1 cellular context compared by ENCODE assay signal in the genomic region with DNA sequence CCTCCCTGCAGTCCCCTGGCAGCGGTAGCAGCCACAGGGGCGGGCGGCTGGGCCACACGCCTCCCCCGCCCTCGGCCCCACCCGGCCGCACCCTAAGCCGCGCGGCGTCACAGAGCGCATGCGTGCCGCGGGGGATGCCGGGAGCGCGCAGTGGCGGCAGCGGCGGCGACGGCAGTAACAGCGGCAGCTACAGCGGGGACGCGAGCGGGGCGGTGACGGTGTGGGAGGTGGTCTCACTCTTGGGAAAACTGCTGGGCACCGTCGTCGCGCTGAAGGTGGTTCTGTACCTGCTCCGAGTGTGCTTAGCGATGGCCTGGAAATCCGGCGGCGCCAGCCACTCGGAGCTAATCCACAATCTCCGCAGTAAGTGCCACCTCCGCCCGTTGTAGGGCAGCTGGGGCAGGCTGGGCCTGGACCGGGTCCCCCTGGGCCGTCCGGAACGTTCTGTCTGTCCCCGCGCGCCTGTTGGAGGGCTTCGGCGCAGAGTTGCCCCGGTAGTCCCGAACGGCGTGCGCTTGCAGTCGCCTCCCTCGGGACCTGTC.
TF ChIP-seq lines count a peak whose summit lies in the region.

Gene PCMT1 (plus strand): TSS at position 148 of the 542 bp plus-strand sequence. CDS start 161 bp downstream, at position 309.

TF ChIP-seq in HepG2, 621 proteins besides CTCF, POLR2A, EP300 and RAD21 (continued from another document and continues in another):
- TF ChIP-seq, protein P1, sequence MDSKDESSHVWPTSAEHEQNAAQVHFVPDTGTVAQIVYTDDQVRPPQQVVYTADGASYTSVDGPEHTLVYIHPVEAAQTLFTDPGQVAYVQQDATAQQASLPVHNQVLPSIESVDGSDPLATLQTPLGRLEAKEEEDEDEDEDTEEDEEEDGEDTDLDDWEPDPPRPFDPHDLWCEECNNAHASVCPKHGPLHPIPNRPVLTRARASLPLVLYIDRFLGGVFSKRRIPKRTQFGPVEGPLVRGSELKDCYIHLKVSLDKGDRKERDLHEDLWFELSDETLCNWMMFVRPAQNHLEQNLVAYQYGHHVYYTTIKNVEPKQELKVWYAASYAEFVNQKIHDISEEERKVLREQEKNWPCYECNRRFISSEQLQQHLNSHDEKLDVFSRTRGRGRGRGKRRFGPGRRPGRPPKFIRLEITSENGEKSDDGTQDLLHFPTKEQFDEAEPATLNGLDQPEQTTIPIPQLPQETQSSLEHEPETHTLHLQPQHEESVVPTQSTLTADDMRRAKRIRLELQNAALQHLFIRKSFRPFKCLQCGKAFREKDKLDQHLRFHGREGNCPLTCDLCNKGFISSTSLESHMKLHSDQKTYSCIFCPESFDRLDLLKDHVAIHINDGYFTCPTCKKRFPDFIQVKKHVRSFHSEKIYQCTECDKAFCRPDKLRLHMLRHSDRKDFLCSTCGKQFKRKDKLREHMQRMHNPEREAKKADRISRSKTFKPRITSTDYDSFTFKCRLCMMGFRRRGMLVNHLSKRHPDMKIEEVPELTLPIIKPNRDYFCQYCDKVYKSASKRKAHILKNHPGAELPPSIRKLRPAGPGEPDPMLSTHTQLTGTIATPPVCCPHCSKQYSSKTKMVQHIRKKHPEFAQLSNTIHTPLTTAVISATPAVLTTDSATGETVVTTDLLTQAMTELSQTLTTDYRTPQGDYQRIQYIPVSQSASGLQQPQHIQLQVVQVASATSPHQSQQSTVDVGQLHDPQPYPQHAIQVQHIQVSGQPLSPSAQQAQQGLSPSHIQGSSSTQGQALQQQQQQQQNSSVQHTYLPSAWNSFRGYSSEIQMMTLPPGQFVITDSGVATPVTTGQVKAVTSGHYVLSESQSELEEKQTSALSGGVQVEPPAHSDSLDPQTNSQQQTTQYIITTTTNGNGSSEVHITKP (CRISPR knock-in tag; IDR thresholded peaks at IDR 0.05; ENCODE audit: low read depth): no peak
- TF ChIP-seq BRCA1 (CRISPR knock-in tag; IDR thresholded peaks at IDR 0.05) (no peak), RBFOX2 (IDR thresholded peaks at IDR 0.05; ENCODE audit: low read depth, low read length) (peak; percentile 88), TBX3 (IDR thresholded peaks at IDR 0.05; ENCODE audit: borderline replicate concordance) (no peak), SMAD1 (CRISPR knock-in tag; IDR thresholded peaks at IDR 0.05; ENCODE audit: borderline replicate concordance, low read depth) (no peak), THAP9 (CRISPR knock-in tag; IDR thresholded peaks at IDR 0.05; ENCODE audit: borderline replicate concordance) (peak; percentile 87), TBP (CRISPR knock-in tag; IDR thresholded peaks at IDR 0.05) (peak; percentile 93; the same call in 1 of the 2 replicates), ZNF652 (CRISPR knock-in tag; IDR thresholded peaks at IDR 0.05; ENCODE audit: borderline replicate concordance, low read depth) (no peak), ZBTB42 (CRISPR knock-in tag; IDR thresholded peaks at IDR 0.05) (peak; percentile 89), SP5 (CRISPR knock-in tag; IDR thresholded peaks at IDR 0.05; ENCODE audit: borderline replicate concordance, low read depth) (peak; percentile 68; the same call in 1 of the 2 replicates), ZSCAN21 (CRISPR knock-in tag; IDR thresholded peaks at IDR 0.05; ENCODE audit: borderline replicate concordance) (peak; percentile 65; the same call in 1 of the 2 replicates), PATZ1 (CRISPR knock-in tag; IDR thresholded peaks at IDR 0.05) (peak; percentile 79; the same call in 1 of the 2 replicates), HNRNPL (IDR thresholded peaks at IDR 0.05; ENCODE audit: low read depth, low read length) (no peak; the same call in 1 of the 2 replicates), ZNF550 (CRISPR knock-in tag; IDR thresholded peaks at IDR 0.05; ENCODE audit: borderline replicate concordance) (0 out of 2 replicates have a peak, but pooled peaks have one; percentile 14), SP1 (IDR thresholded peaks at IDR 0.05) (no peak), SP1 (CRISPR knock-in tag; IDR thresholded peaks at IDR 0.05) (peak; percentile 42), TSC22D2 (CRISPR knock-in tag; IDR thresholded peaks at IDR 0.05; ENCODE audit: borderline replicate concordance) (no peak), TBL1XR1 (IDR thresholded peaks at IDR 0.05; ENCODE audit: borderline replicate concordance, low read length, partially characterized antibody) (no peak), HOXA5 (CRISPR knock-in tag; IDR thresholded peaks at IDR 0.05) (peak; percentile 70), ZNF691 (CRISPR knock-in tag; IDR thresholded peaks at IDR 0.05; ENCODE audit: borderline replicate concordance, low read depth) (no peak; the same call in 1 of the 2 replicates), ZMYM4 (CRISPR knock-in tag; IDR thresholded peaks at IDR 0.05) (peak; percentile 35; the same call in 1 of the 2 replicates), ZNF839 (CRISPR knock-in tag; IDR thresholded peaks at IDR 0.05; ENCODE audit: borderline replicate concordance) (peak; percentile 93; the same call in 1 of the 2 replicates), ZNF44 (CRISPR knock-in tag; IDR thresholded peaks at IDR 0.05) (no peak), HNRNPK (IDR thresholded peaks at IDR 0.05; ENCODE audit: low read depth, low read length, poor library complexity, severe bottlenecking) (no peak), JARID2 (CRISPR knock-in tag; IDR thresholded peaks at IDR 0.05; ENCODE audit: insufficient replicate concordance) (no peak), MTF1 (CRISPR knock-in tag; IDR thresholded peaks at IDR 0.05) (no peak), FOXA1 (IDR thresholded peaks at IDR 0.05) (no peak), FOXA1 (CRISPR knock-in tag; IDR thresholded peaks at IDR 0.05) (peak; percentile 3; the same call in 1 of the 2 replicates), ZNF773 (CRISPR knock-in tag; IDR thresholded peaks at IDR 0.05; ENCODE audit: borderline replicate concordance) (no peak), ZNF883 (CRISPR knock-in tag; IDR thresholded peaks at IDR 0.05; ENCODE audit: not compliant biosample characterization) (peak; percentile 63), ZBTB7B (CRISPR knock-in tag; IDR thresholded peaks at IDR 0.05) (peak; percentile 11; the same call in 1 of the 2 replicates), HOXD1 (CRISPR knock-in tag; IDR thresholded peaks at IDR 0.05) (no peak; the same call in 1 of the 2 replicates), IKZF1 (IDR thresholded peaks at IDR 0.05) (no peak), ZBTB14 (CRISPR knock-in tag; IDR thresholded peaks at IDR 0.05) (peak; percentile 74), SYNCRIP (IDR thresholded peaks at IDR 0.05; ENCODE audit: insufficient read depth, low read depth, low read length) (no peak)
- TF ChIP-seq, protein P2, sequence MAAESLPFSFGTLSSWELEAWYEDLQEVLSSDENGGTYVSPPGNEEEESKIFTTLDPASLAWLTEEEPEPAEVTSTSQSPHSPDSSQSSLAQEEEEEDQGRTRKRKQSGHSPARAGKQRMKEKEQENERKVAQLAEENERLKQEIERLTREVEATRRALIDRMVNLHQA (CRISPR knock-in tag; IDR thresholded peaks at IDR 0.05): no peak
- TF ChIP-seq, protein P3, sequence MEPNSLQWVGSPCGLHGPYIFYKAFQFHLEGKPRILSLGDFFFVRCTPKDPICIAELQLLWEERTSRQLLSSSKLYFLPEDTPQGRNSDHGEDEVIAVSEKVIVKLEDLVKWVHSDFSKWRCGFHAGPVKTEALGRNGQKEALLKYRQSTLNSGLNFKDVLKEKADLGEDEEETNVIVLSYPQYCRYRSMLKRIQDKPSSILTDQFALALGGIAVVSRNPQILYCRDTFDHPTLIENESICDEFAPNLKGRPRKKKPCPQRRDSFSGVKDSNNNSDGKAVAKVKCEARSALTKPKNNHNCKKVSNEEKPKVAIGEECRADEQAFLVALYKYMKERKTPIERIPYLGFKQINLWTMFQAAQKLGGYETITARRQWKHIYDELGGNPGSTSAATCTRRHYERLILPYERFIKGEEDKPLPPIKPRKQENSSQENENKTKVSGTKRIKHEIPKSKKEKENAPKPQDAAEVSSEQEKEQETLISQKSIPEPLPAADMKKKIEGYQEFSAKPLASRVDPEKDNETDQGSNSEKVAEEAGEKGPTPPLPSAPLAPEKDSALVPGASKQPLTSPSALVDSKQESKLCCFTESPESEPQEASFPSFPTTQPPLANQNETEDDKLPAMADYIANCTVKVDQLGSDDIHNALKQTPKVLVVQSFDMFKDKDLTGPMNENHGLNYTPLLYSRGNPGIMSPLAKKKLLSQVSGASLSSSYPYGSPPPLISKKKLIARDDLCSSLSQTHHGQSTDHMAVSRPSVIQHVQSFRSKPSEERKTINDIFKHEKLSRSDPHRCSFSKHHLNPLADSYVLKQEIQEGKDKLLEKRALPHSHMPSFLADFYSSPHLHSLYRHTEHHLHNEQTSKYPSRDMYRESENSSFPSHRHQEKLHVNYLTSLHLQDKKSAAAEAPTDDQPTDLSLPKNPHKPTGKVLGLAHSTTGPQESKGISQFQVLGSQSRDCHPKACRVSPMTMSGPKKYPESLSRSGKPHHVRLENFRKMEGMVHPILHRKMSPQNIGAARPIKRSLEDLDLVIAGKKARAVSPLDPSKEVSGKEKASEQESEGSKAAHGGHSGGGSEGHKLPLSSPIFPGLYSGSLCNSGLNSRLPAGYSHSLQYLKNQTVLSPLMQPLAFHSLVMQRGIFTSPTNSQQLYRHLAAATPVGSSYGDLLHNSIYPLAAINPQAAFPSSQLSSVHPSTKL (CRISPR knock-in tag; IDR thresholded peaks at IDR 0.05): no peak
- TF ChIP-seq, protein P4, sequence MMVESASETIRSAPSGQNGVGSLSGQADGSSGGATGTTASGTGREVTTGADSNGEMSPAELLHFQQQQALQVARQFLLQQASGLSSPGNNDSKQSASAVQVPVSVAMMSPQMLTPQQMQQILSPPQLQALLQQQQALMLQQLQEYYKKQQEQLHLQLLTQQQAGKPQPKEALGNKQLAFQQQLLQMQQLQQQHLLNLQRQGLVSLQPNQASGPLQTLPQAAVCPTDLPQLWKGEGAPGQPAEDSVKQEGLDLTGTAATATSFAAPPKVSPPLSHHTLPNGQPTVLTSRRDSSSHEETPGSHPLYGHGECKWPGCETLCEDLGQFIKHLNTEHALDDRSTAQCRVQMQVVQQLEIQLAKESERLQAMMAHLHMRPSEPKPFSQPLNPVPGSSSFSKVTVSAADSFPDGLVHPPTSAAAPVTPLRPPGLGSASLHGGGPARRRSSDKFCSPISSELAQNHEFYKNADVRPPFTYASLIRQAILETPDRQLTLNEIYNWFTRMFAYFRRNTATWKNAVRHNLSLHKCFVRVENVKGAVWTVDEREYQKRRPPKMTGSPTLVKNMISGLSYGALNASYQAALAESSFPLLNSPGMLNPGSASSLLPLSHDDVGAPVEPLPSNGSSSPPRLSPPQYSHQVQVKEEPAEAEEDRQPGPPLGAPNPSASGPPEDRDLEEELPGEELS (CRISPR knock-in tag; IDR thresholded peaks at IDR 0.05): no peak
- TF ChIP-seq, protein P5, sequence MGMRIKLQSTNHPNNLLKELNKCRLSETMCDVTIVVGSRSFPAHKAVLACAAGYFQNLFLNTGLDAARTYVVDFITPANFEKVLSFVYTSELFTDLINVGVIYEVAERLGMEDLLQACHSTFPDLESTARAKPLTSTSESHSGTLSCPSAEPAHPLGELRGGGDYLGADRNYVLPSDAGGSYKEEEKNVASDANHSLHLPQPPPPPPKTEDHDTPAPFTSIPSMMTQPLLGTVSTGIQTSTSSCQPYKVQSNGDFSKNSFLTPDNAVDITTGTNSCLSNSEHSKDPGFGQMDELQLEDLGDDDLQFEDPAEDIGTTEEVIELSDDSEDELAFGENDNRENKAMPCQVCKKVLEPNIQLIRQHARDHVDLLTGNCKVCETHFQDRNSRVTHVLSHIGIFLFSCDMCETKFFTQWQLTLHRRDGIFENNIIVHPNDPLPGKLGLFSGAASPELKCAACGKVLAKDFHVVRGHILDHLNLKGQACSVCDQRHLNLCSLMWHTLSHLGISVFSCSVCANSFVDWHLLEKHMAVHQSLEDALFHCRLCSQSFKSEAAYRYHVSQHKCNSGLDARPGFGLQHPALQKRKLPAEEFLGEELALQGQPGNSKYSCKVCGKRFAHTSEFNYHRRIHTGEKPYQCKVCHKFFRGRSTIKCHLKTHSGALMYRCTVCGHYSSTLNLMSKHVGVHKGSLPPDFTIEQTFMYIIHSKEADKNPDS (CRISPR knock-in tag; IDR thresholded peaks at IDR 0.05): no peak
